In genomic region chr19:34818270-34818669, GRCh38 we compare ENCODE assay signal across 29 cellular contexts.
"Had no signal": no experiment of that assay in that cellular context is flagged by ENCODE, and none has a peak within 500 bp of the region (broad histone marks: within the 10 kb centered on the region; RNA-seq: fewer than 3 reads in every experiment).

No MANE protein-coding gene starts in this region.

- DNase-seq: dermis blood vessel endothelial cell; effector memory CD8-positive, alpha-beta T cell; erythroblast; esophagus squamous epithelium; foreskin melanocyte; glutamatergic neuron; heart right ventricle; hippocampal formation; left cardiac atrium; left lung; mesenchymal stem cell; mucosa of descending colon; naive B cell; stimulated activated CD4-positive, alpha-beta T cell treated with anti-CD3 and anti-CD28 coated beads, Interleukin-12 subunit alpha, Interleukin-12 subunit beta, amount 100 ng/mL, for 4 hours; stimulated activated CD4-positive, alpha-beta T cell treated with anti-CD3 and anti-CD28 coated beads, Interleukin-1b, Interleukin-23, amount 100 ng/mL, for 48 hours; stimulated activated CD4-positive, alpha-beta T cell treated with anti-CD3 and anti-CD28 coated beads, Interleukin-4, amount 100 ng/mL, for 24 hours; stimulated activated naive CD4-positive, alpha-beta T cell treated with Interleukin-2 at 50 U/mL for 16 hours; stomach; thyroid gland; trophoblast cell had no signal

- H3K4me1 Mint-ChIP-seq: mesothelial cell of epicardium; nephron; neural progenitor cell; stimulated activated effector memory CD8-positive, alpha-beta T cell treated with anti-CD3 and anti-CD28 coated beads, Interleukin-12 subunit alpha, Interleukin-12 subunit beta, amount 100 ng/mL, for 72 hours had no signal

- H3K4me3 ChIP-seq: esophagus squamous epithelium, heart right ventricle, left lung, mucosa of descending colon, neural progenitor cell, prostate gland, right atrium auricular region, smooth muscle cell, stomach, thyroid gland, vagina had no signal

- ATAC-seq: effector memory CD8-positive, alpha-beta T cell; heart right ventricle; left cardiac atrium; left lung; mucosa of descending colon; sciatic nerve; stimulated activated effector memory CD8-positive, alpha-beta T cell treated with anti-CD3 and anti-CD28 coated beads, Interleukin-12 subunit alpha, Interleukin-12 subunit beta, amount 100 ng/mL, for 72 hours had no signal

- H3K36me3 Mint-ChIP-seq: neural progenitor cell; stimulated activated effector memory CD8-positive, alpha-beta T cell treated with anti-CD3 and anti-CD28 coated beads, Interleukin-12 subunit alpha, Interleukin-12 subunit beta, amount 100 ng/mL, for 72 hours had no signal

- H3K27ac Mint-ChIP-seq: effector memory CD8-positive, alpha-beta T cell; mesothelial cell of epicardium; nephron; neural progenitor cell; stimulated activated effector memory CD8-positive, alpha-beta T cell treated with anti-CD3 and anti-CD28 coated beads, Interleukin-12 subunit alpha, Interleukin-12 subunit beta, amount 100 ng/mL, for 72 hours had no signal

- H3K27me3 Mint-ChIP-seq: effector memory CD8-positive, alpha-beta T cell had no signal

- H3K9me3 Mint-ChIP-seq: effector memory CD8-positive, alpha-beta T cell; nephron; neural progenitor cell; stimulated activated effector memory CD8-positive, alpha-beta T cell treated with anti-CD3 and anti-CD28 coated beads, Interleukin-12 subunit alpha, Interleukin-12 subunit beta, amount 100 ng/mL, for 72 hours had no signal

- H3K4me3 Mint-ChIP-seq: effector memory CD8-positive, alpha-beta T cell; mesothelial cell of epicardium; naive B cell; nephron; neural progenitor cell; stimulated activated effector memory CD8-positive, alpha-beta T cell treated with anti-CD3 and anti-CD28 coated beads, Interleukin-12 subunit alpha, Interleukin-12 subunit beta, amount 100 ng/mL, for 72 hours had no signal
